ENCODE assay signal across 22 cellular contexts in genomic region chr20:2640899-2641298, GRCh38.
"Had no signal": no experiment of that assay in that cellular context is flagged by ENCODE, and none has a peak within 500 bp of the region (broad histone marks: within the 10 kb centered on the region; RNA-seq: fewer than 3 reads in every experiment).

No MANE protein-coding gene starts in this region.

- H3K4me1 Mint-ChIP-seq: stimulated activated memory B cell treated with anti-CD40 and anti-IgM and Interleukin-4, amounts not matched to agents 10 μg/mL and 1 μg/mL and 100 μg/mL, for 72 hours; stimulated activated naive CD8-positive, alpha-beta T cell treated with anti-CD3 and anti-CD28 coated beads, Interleukin-15, amount 100 ng/mL, for 72 hours had no signal

- H3K27ac Mint-ChIP-seq: progenitor cell of endocrine pancreas; stimulated activated memory B cell treated with anti-CD40 and anti-IgM and Interleukin-4, amounts not matched to agents 10 μg/mL and 1 μg/mL and 100 μg/mL, for 72 hours had no signal

- ATAC-seq: left colon; left lung; lower lobe of right lung; naive thymus-derived CD8-positive, alpha-beta T cell; right lobe of liver; stimulated activated memory B cell treated with anti-CD40 and anti-IgM and Interleukin-4, amounts not matched to agents 10 μg/mL and 1 μg/mL and 100 μg/mL, for 72 hours; stimulated activated naive CD8-positive, alpha-beta T cell treated with anti-CD3 and anti-CD28 coated beads, Interleukin-15, amount 100 ng/mL, for 72 hours had no signal

- H3K4me3 Mint-ChIP-seq: naive thymus-derived CD8-positive, alpha-beta T cell; stimulated activated memory B cell treated with anti-CD40 and anti-IgM and Interleukin-4, amounts not matched to agents 10 μg/mL and 1 μg/mL and 100 μg/mL, for 72 hours; stimulated activated naive CD8-positive, alpha-beta T cell treated with anti-CD3 and anti-CD28 coated beads, Interleukin-15, amount 100 ng/mL, for 72 hours had no signal

- H3K9me3 Mint-ChIP-seq: naive thymus-derived CD8-positive, alpha-beta T cell; stimulated activated memory B cell treated with anti-CD40 and anti-IgM and Interleukin-4, amounts not matched to agents 10 μg/mL and 1 μg/mL and 100 μg/mL, for 72 hours; stimulated activated naive CD8-positive, alpha-beta T cell treated with anti-CD3 and anti-CD28 coated beads, Interleukin-15, amount 100 ng/mL, for 72 hours had no signal

- DNase-seq: hippocampal formation; kidney; left colon; left lung; lower lobe of right lung; mammary epithelial cell; mesenchymal stem cell; naive thymus-derived CD8-positive, alpha-beta T cell; ovary; right lobe of liver; stimulated activated CD4-positive, alpha-beta T cell treated with anti-CD3 and anti-CD28 coated beads, Interleukin-1b, Interleukin-23, amount 100 ng/mL, for 48 hours; stimulated activated CD4-positive, alpha-beta T cell treated with anti-CD3 and anti-CD28 coated beads, Interleukin-2, amount 100 ng/mL, for 48 hours; stimulated activated CD4-positive, alpha-beta T cell treated with anti-CD3 and anti-CD28 coated beads, Interleukin-4, amount 100 ng/mL, for 4 hours; stimulated activated CD8-positive, alpha-beta memory T cell treated with anti-CD3 and anti-CD28 coated beads, Interleukin-4, amount 100 ng/mL, for 48 hours; stimulated activated naive CD4-positive, alpha-beta T cell treated with Interleukin-2 at 50 U/mL for 16 hours; stimulated activated naive CD8-positive, alpha-beta T cell treated with anti-CD3 and anti-CD28 coated beads, Interleukin-15, amount 100 ng/mL, for 72 hours; testis; thyroid gland; transverse colon; upper lobe of left lung had no signal

- H3K27me3 Mint-ChIP-seq: naive thymus-derived CD8-positive, alpha-beta T cell; stimulated activated memory B cell treated with anti-CD40 and anti-IgM and Interleukin-4, amounts not matched to agents 10 μg/mL and 1 μg/mL and 100 μg/mL, for 72 hours; stimulated activated naive CD8-positive, alpha-beta T cell treated with anti-CD3 and anti-CD28 coated beads, Interleukin-15, amount 100 ng/mL, for 72 hours had no signal
